In the genomic region with DNA sequence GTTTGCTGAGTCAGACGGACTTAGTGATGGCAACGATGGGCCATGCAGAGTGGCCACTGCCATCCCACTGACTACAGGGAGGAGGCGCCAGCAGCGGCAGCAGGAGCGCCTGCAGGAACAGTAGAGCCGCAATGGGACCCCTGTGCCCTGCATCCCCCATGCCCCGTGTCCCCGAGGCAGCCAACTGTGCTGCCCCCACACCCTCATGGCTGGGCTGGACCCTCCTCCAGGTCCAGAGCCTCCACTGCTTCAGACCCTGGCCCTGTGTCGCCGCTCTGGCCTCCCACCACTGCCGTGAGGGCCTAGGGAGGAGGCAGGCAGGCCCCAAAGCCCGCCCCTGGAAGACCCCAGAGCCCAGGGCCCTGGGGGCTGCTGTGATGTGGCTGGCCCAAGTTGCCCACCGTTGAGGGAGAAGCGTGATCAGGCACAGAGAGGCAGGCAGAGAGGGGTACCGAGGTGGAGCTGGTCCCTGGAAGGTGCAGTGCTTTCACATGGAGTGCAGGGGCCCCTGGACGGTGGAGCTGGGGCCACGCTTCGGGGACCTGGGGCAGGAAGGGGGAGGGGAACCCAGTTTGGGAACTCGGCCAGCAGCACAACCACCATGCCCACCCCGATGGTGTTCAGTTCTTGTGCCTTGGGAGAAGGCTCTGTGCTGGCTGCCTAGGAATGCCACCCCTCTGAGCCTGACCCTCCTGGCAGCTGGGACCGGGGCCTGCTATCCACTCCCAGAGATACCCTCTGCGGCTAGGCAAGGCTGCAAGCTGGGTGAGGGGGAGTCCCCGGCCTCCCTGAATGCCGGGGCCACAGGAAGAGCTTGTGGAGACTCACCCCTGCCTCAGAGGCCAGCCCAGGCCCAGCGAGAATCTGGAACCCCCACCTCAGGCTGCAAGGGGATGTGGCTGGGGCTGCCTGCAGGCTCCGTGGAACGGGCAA, we compare ENCODE assay signal across 18 cellular contexts. TPM values are rescaled to one million over a fixed set of nuclear protein-coding genes. Genes with fewer than 3 reads are reported as not detected.
A peak's percentile ranks its signal among the peaks of the same experiment; 100 is the strongest.
DNase-seq lines count a peak whose midpoint lies in the region; ATAC-seq and TF ChIP-seq lines count a peak whose summit lies in the region.
"Had no signal": no experiment of that assay in that cellular context is flagged by ENCODE, and none has a peak within 500 bp of the region (broad histone marks: within the 10 kb centered on the region; RNA-seq: fewer than 3 reads in every experiment).

No MANE protein-coding gene starts in this region.

- no peaks in the 10 kb centered on the region for H3K36me3 Mint-ChIP-seq in endodermal cell (ENCODE audit: low read depth)

- H3K27ac ChIP-seq in right cardiac atrium (ENCODE audit: low read length) (no peak overlapping the region), endodermal cell (ENCODE audit: low read depth, low read length) (no peak overlapping the region)
- H3K27ac ChIP-seq: SJSA1 had no signal

- no peaks in the 10 kb centered on the region for H3K27me3 ChIP-seq in right cardiac atrium (ENCODE audit: control insufficient read depth, insufficient read depth)
- H3K27me3 ChIP-seq in endodermal cell (ENCODE audit: control insufficient read depth, insufficient read depth, low read length, poor library complexity, severe bottlenecking) = no peaks in the 10 kb centered on the region
- H3K27me3 ChIP-seq in BE2C = no peaks in the 10 kb centered on the region
- H3K27me3 ChIP-seq: SJSA1 had no signal

- no peaks in the 10 kb centered on the region for H3K36me3 ChIP-seq in endodermal cell (ENCODE audit: control insufficient read depth, insufficient read depth, low read length)
- no peaks in the 10 kb centered on the region for H3K36me3 ChIP-seq in BE2C
- H3K36me3 ChIP-seq: SJSA1 had no signal

- peaks cover 8% of the 10 kb centered on the region for H3K4me1 Mint-ChIP-seq in endodermal cell
- H3K4me1 Mint-ChIP-seq: H9 had no signal

- H3K4me1 ChIP-seq in right cardiac atrium (ENCODE audit: control insufficient read depth, insufficient read depth, low read length) = no peaks in the 10 kb centered on the region
- H3K4me1 ChIP-seq in endodermal cell (ENCODE audit: control insufficient read depth, insufficient read depth, low read length) = no peaks in the 10 kb centered on the region
- no peaks in the 10 kb centered on the region for H3K4me1 ChIP-seq in BE2C
- H3K4me1 ChIP-seq: SJSA1 had no signal

- H3K27ac Mint-ChIP-seq in endodermal cell = no peak overlapping the region
- H3K27ac Mint-ChIP-seq: H9 had no signal

- H3K4me3 ChIP-seq in right cardiac atrium (ENCODE audit: low read length) = no peak overlapping the region
- H3K4me3 ChIP-seq in endodermal cell (ENCODE audit: low read length) = no peak overlapping the region
- no peak overlapping the region for H3K4me3 ChIP-seq in BE2C (ENCODE audit: low read depth, low read length)
- no peak overlapping the region for H3K4me3 ChIP-seq in foreskin fibroblast (ENCODE audit: low read depth in 1 of 2, low read length in 2 of 2)
- H3K4me3 ChIP-seq: SJSA1 had no signal

- 92% methylated on average over 27 of the region's 27 CpGs for WGBS in right cardiac atrium
- WGBS in endodermal cell (ENCODE audit: insufficient coverage in 1 of 2, insufficient read length in 1 of 2), 2 experiments = 92 to 96% methylated on average over 11 to 27 of the region's 27 CpGs

- no peaks in the 10 kb centered on the region for H3K27me3 Mint-ChIP-seq in endodermal cell (ENCODE audit: insufficient read depth)

- TF ChIP-seq CTCF in endodermal cell (conservative IDR thresholded peaks at IDR 0.05) (peak; percentile 24), BE2C (IDR thresholded peaks at IDR 0.05; ENCODE audit: low read depth, low read length) (no peak), foreskin fibroblast (IDR thresholded peaks at IDR 0.05; ENCODE audit: low read depth, low read length) (no peak)

- no peak overlapping the region for H3K9ac ChIP-seq in endodermal cell (ENCODE audit: extremely low read depth, low read length, poor library complexity, severe bottlenecking)

- ATAC-seq in right cardiac atrium = peak in 1 of 2 donors; percentile 16

- intact Hi-C loops in right cardiac atrium (cut with DNase I) (no loop called here), cardiac septum (cut with DNase I) (no loop called here), posterior vena cava (cut with DNase I) (no loop called here)

- DNase-seq in right cardiac atrium (peak in 2 of 3 donors; percentile 30 to 45), cardiac septum (ENCODE audit: low spot score) (no peak), endodermal cell (no peak), posterior vena cava (ENCODE audit: low spot score) (peak; percentile 66), BE2C (no peak), foreskin fibroblast (no peak)
- DNase-seq in stimulated activated CD4-positive, alpha-beta T cell treated with anti-CD3 and anti-CD28 coated beads, Interleukin-2, amount 100 ng/mL, for 48 hours = no peak
- no peak for DNase-seq in activated CD4-positive, alpha-beta T cell treated with anti-CD3 and anti-CD28 coated beads, Interleukin-2, amount 50 U/mL, for 4 hours
- DNase-seq: DMS79, H9, Karpas-422, MV-4-11, NCI-H1105 treated with DMSO at 0.1 percent for 48 hours, NCI-H2029 treated with DMSO at 0.1 percent for 48 hours, NCI-H226, NCI-H510A treated with DMSO at 0.1 percent for 48 hours, NCI-H748 treated with DMSO at 0.1 percent for 48 hours had no signal

- H3K9me3 Mint-ChIP-seq in endodermal cell = no peaks in the 10 kb centered on the region
- H3K9me3 Mint-ChIP-seq: H9 had no signal

- H3K9me3 ChIP-seq in right cardiac atrium (ENCODE audit: control insufficient read depth, low read length) = no peaks in the 10 kb centered on the region
- peaks cover 14% of the 10 kb centered on the region for H3K9me3 ChIP-seq in endodermal cell (ENCODE audit: control insufficient read depth, low read length)
- H3K9me3 ChIP-seq in BE2C = no peaks in the 10 kb centered on the region
- H3K9me3 ChIP-seq: SJSA1 had no signal

- no peak overlapping the region for H3K4me3 Mint-ChIP-seq in endodermal cell
- H3K4me3 Mint-ChIP-seq: H9 had no signal

RNA-seq across cellular contexts. Expression of a gene that starts 32.6 kb away (rescaled TPM):
- total RNA-seq in right cardiac atrium (not detected), cardiac septum (0.19 TPM), endodermal cell (10 to 100 TPM; 12.0 to 28.9 TPM), posterior vena cava (1 to 10 TPM; 3.3 to 8.1 TPM)
- polyA plus RNA-seq in right cardiac atrium = 0.18 TPM
- 62.6 TPM for polyA plus RNA-seq in endodermal cell (2013, experiment 1 of 2)
- 53.1 TPM for polyA plus RNA-seq in endodermal cell (2013, experiment 2 of 2)
- 3.3 TPM for polyA plus RNA-seq in BE2C (2012; ENCODE audit: insufficient read depth, insufficient read length, low read depth)

Comparison
In these comparisons a context has a peak if more than half of its experiments do, and no peak if none do; other contexts are left out.
1. DNase-seq: peak in right cardiac atrium (2 of 3) and posterior vena cava (single experiment); none in cardiac septum (single experiment), endodermal cell (single experiment), BE2C (single experiment), stimulated activated CD4-positive, alpha-beta T cell treated with anti-CD3 and anti-CD28 coated beads, Interleukin-2, amount 100 ng/mL, for 48 hours (0 of 2), activated CD4-positive, alpha-beta T cell treated with anti-CD3 and anti-CD28 coated beads, Interleukin-2, amount 50 U/mL, for 4 hours (0 of 2) and foreskin fibroblast (0 of 2).